ENCODE assay signal across 8 cellular contexts in the genomic region with DNA sequence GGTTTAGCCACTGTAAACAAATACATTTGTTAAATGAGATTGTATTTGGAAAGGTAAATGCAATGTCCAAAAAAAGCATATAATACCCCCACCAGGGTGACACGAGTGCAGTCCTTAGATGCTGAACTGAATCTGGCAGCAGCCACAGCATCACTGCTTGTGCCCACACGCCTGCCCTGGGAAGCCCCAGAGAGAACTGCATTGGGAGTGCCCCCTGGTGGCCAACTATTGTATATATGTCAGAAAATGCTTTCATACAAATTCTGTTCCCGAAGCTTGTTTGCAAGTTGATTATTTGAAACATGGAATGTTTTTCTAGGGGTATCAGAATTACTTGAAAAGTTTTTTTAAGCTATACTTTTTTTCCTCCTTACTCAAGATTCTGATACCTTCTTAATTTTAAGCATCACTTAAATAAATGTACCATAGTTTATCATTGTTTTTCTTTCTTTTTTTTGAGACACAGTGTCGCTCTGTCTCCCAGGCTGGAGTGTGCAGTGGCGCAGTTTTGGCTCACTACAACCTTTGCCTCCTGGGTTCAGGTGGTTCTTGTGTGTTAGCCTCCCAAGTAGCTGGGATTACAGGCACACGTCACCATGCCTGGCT. TPM values are rescaled to one million over a fixed set of nuclear protein-coding genes. Genes with fewer than 3 reads are reported as not detected.
DNase-seq lines count a peak whose midpoint lies in the region; ATAC-seq and TF ChIP-seq lines count a peak whose summit lies in the region.

No MANE protein-coding gene starts in this region.

- intact Hi-C loops in CD4-positive, alpha-beta memory T cell (cut with micrococcal nuclease), result loop anchor here (5.0 kb wide), 1 partner anchor 48 kb away; the partner anchor contains the start of gene LANCL2
- intact Hi-C loops in activated CD4-positive, alpha-beta T cell treated with anti-CD3 and anti-CD28 coated beads for 36 hours (cut with DNase I, micrococcal nuclease), result loop anchor here (1.0 to 5.0 kb wide), 4 partner anchors 48 to 643 kb away; partner anchors contain the start of gene LANCL2 (in 1 of the 2)

- H3K4me3 ChIP-seq in CD4-positive, alpha-beta memory T cell (ENCODE audit: low read length in 2 of 2), result no peak overlapping the region
- H3K4me3 ChIP-seq in liver (ENCODE audit: low read depth in 1 of 3, low read length in 3 of 3), result no peak overlapping the region

- H3K9me3 Mint-ChIP-seq in CD4-positive, alpha-beta memory T cell, result no peaks in the 10 kb centered on the region
- H3K9me3 Mint-ChIP-seq in activated CD4-positive, alpha-beta T cell treated with anti-CD3 and anti-CD28 coated beads for 36 hours (ENCODE audit: low read depth), result no peaks in the 10 kb centered on the region
- no peaks in the 10 kb centered on the region for H3K9me3 Mint-ChIP-seq in chondrocyte (ENCODE audit: low read depth)

- H3K27ac Mint-ChIP-seq in CD4-positive, alpha-beta memory T cell, result peak overlapping the region in 5 of 7 donors; percentile 4 to 59 (median 42)
- H3K27ac Mint-ChIP-seq in activated CD4-positive, alpha-beta T cell treated with anti-CD3 and anti-CD28 coated beads for 36 hours, result no peak overlapping the region
- H3K27ac Mint-ChIP-seq in chondrocyte (ENCODE audit: unreplicated experiment), result no peak overlapping the region

- peaks cover 2 to 4% (median 3%) of the 10 kb centered on the region in 4 donors for H3K4me1 Mint-ChIP-seq in CD4-positive, alpha-beta memory T cell
- peaks cover 2% of the 10 kb centered on the region for H3K4me1 Mint-ChIP-seq in activated CD4-positive, alpha-beta T cell treated with anti-CD3 and anti-CD28 coated beads for 36 hours
- no peaks in the 10 kb centered on the region for H3K4me1 Mint-ChIP-seq in chondrocyte (ENCODE audit: low read depth)

- H3K36me3 ChIP-seq in CD4-positive, alpha-beta memory T cell (ENCODE audit: insufficient read depth, low read length), result no peaks in the 10 kb centered on the region
- H3K36me3 ChIP-seq in liver (ENCODE audit: control insufficient read depth in 4 of 4, insufficient read depth in 3 of 4, low read depth in 1 of 4, low read length in 3 of 4), result peaks cover 0 to 2% (median 0%) of the 10 kb centered on the region in 4 donors

- H3K9me3 ChIP-seq in CD4-positive, alpha-beta memory T cell (ENCODE audit: control insufficient read depth in 1 of 2, low read length in 2 of 2), result no peaks in the 10 kb centered on the region
- H3K9me3 ChIP-seq in liver (ENCODE audit: control insufficient read depth in 4 of 4, low read length in 3 of 4), result no peaks in the 10 kb centered on the region

- no peaks in the 10 kb centered on the region for H3K27me3 Mint-ChIP-seq in CD4-positive, alpha-beta memory T cell
- no peaks in the 10 kb centered on the region for H3K27me3 Mint-ChIP-seq in activated CD4-positive, alpha-beta T cell treated with anti-CD3 and anti-CD28 coated beads for 36 hours
- H3K27me3 Mint-ChIP-seq in chondrocyte (ENCODE audit: low read depth), result no peaks in the 10 kb centered on the region

- POLR2A ChIA-PET in CD4-positive, alpha-beta memory T cell (lab: Charles Lee; ENCODE audit: partially characterized antibody), result interaction anchor here (0.9 to 1.6 kb wide), 3 partner anchors 13 to 135 kb away, joined by 3 to 5 read pairs (median 3); no protein-coding TSS in a partner anchor
- POLR2A ChIA-PET in activated CD4-positive, alpha-beta T cell treated with anti-CD3 and anti-CD28 coated beads for 36 hours (lab: Charles Lee), result no interaction called here

- WGBS in liver, result 41% methylated on average over 6 of the region's 6 CpGs

- TF ChIP-seq CTCF in chondrocyte (IDR thresholded peaks at IDR 0.05), result peak; percentile 92
- peak; percentile 74 for TF ChIP-seq CTCF in liver (IDR thresholded peaks at IDR 0.05; ENCODE audit: low read depth, low read length, missing input control)

- TF ChIP-seq RAD21 in liver (IDR thresholded peaks at IDR 0.05), result peak; percentile 87 to 91

- ATAC-seq in GM19328 (IDR thresholded peaks at IDR 0.05; ENCODE audit: unreplicated experiment), result peak; percentile 70
- ATAC-seq in HG03378 (IDR thresholded peaks at IDR 0.05; ENCODE audit: unreplicated experiment), result peak; percentile 87
- peak; percentile 93 for ATAC-seq in activated CD4-positive, alpha-beta T cell treated with anti-CD3 and anti-CD28 coated beads for 36 hours

- no peak overlapping the region for H3K9ac ChIP-seq in liver (ENCODE audit: low read depth in 1 of 2, low read length in 2 of 2)

- DNase-seq in CD4-positive, alpha-beta memory T cell, result peak; percentile 73 to 78 (median 76)
- DNase-seq in NCI-H510A treated with DMSO at 0.1 percent for 48 hours (lab: John Stamatoyannopoulos, UW) (peak; percentile 95), chondrocyte (ENCODE audit: low spot score) (no peak)
- peak; percentile 92 for DNase-seq in activated CD4-positive, alpha-beta T cell treated with anti-CD3 and anti-CD28 coated beads for 36 hours
- peak; percentile 64 for DNase-seq in stimulated activated CD8-positive, alpha-beta memory T cell treated with anti-CD3 and anti-CD28 coated beads, Interleukin-12 subunit alpha, Interleukin-12 subunit beta, amount 100 ng/mL, for 24 hours (ENCODE audit: extremely low read depth)

- H3K4me3 Mint-ChIP-seq in CD4-positive, alpha-beta memory T cell, result no peak overlapping the region
- no peak overlapping the region for H3K4me3 Mint-ChIP-seq in activated CD4-positive, alpha-beta T cell treated with anti-CD3 and anti-CD28 coated beads for 36 hours
- no peak overlapping the region for H3K4me3 Mint-ChIP-seq in chondrocyte (ENCODE audit: unreplicated experiment)

- CTCF ChIA-PET in CD4-positive, alpha-beta memory T cell (lab: Charles Lee; ENCODE audit: partially characterized antibody), result interaction anchor here (0.6 to 6.9 kb wide), 38 partner anchors 8 to 642 kb away, joined by 3 to 174 read pairs (median 4); partner anchors contain the start of gene LANCL2
- CTCF ChIA-PET in activated CD4-positive, alpha-beta T cell treated with anti-CD3 and anti-CD28 coated beads for 36 hours (lab: Charles Lee), result interaction anchor here (0.6 to 3.5 kb wide), 35 partner anchors 9 to 639 kb away, joined by 3 to 53 read pairs (median 4); no protein-coding TSS in a partner anchor

- H3K36me3 Mint-ChIP-seq in CD4-positive, alpha-beta memory T cell, result peaks cover 4 to 5% of the 10 kb centered on the region in 2 donors
- no peaks in the 10 kb centered on the region for H3K36me3 Mint-ChIP-seq in activated CD4-positive, alpha-beta T cell treated with anti-CD3 and anti-CD28 coated beads for 36 hours (ENCODE audit: low read depth)
- peaks cover 2% of the 10 kb centered on the region for H3K36me3 Mint-ChIP-seq in chondrocyte (ENCODE audit: low read depth)

- no peaks in the 10 kb centered on the region for H3K4me1 ChIP-seq in CD4-positive, alpha-beta memory T cell (ENCODE audit: insufficient read depth, low read length)
- peaks cover 0 to 23% (median 15%) of the 10 kb centered on the region in 4 donors for H3K4me1 ChIP-seq in liver (ENCODE audit: control insufficient read depth in 4 of 4, insufficient read depth in 4 of 4, low read length in 3 of 4)

- H3K27ac ChIP-seq in CD4-positive, alpha-beta memory T cell (ENCODE audit: low read depth, low read length), result no peak overlapping the region
- no peak overlapping the region for H3K27ac ChIP-seq in liver (ENCODE audit: low read depth in 1 of 2, low read length in 2 of 2)

- no peaks in the 10 kb centered on the region for H3K27me3 ChIP-seq in CD4-positive, alpha-beta memory T cell (ENCODE audit: insufficient read depth, low read length)
- no peaks in the 10 kb centered on the region for H3K27me3 ChIP-seq in liver (ENCODE audit: control insufficient read depth in 4 of 4, insufficient read depth in 4 of 4, low read length in 3 of 4)

TF ChIP-seq in liver, 16 proteins besides CTCF, POLR2A, EP300 and RAD21:
- TF ChIP-seq ZBTB33 (IDR thresholded peaks at IDR 0.05) (no peak), FOXA1 (IDR thresholded peaks at IDR 0.05) (no peak), MAX (IDR thresholded peaks at IDR 0.05) (no peak), SP1 (IDR thresholded peaks at IDR 0.05) (no peak), RXRA (IDR thresholded peaks at IDR 0.05) (peak in 1 of 2 donors; percentile 21), GABPA (IDR thresholded peaks at IDR 0.05 in 1 of 2, conservative IDR thresholded peaks at IDR 0.05 in 1 of 2) (no peak)

RNA-seq across cellular contexts. Expression of gene LANCL2, which starts 50.1 kb away (rescaled TPM):
- 1 to 10 TPM; 4.4 to 4.5 TPM for total RNA-seq in CD4-positive, alpha-beta memory T cell
- 1 to 10 TPM; 5.9 to 7.0 TPM for polyA plus RNA-seq in CD4-positive, alpha-beta memory T cell
- total RNA-seq in activated CD4-positive, alpha-beta T cell treated with anti-CD3 and anti-CD28 coated beads for 36 hours, result 10 to 100 TPM; 11.1 to 11.7 TPM
- total RNA-seq in chondrocyte, result 13.9 to 21.3 TPM (median 20.4 TPM) in 3 replicates
- 10 to 100 TPM; 11.2 to 11.9 TPM for total RNA-seq in liver
- polyA plus RNA-seq in liver, result 10 to 100 TPM in 1 of 2 donors, 1 to 10 TPM in 1; 6.2 to 10.4 TPM

Comparison
In these comparisons a context has a peak if more than half of its experiments do, and no peak if none do; other contexts are left out.
1. H3K27ac Mint-ChIP-seq: peak in CD4-positive, alpha-beta memory T cell (5 of 7); none in activated CD4-positive, alpha-beta T cell treated with anti-CD3 and anti-CD28 coated beads for 36 hours (single experiment) and chondrocyte (single experiment).
2. Peak in every context shown above with its lines, with median percentiles within 50 percentile points of each other: ATAC-seq.